31 cellular contexts compared by ENCODE assay signal in the genomic region with DNA sequence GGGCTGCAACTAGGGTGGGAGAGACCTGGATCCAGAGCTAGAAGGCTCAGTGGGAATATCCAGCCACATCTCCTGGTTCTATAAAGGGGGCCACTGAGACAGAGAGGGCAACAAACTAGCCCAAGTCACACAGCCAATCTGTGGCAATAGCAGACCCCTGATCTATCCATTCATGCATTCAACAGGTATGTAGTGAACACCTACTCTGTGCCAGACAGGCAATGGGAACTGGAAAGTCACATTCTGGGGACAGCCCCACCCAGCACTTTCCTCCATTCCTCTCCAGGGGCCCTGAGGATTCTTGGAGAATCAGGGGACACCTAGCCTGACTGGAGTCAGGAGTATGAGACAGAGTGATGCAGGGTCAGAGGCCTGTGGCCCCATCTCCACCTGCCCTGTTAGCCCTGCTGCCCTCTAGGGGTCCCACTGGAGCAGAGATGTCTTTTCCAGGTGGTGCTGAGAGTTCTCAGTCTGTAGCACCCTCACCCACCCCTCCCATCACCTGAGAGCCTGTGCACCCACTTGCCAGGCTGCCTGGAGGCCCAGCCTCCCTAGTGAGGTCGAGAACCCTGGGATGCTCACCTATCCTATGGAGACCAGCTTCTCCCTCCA. TPM values are rescaled to one million over a fixed set of nuclear protein-coding genes. Genes with fewer than 3 reads are reported as not detected.
DNase-seq lines count a peak whose midpoint lies in the region; ATAC-seq and TF ChIP-seq lines count a peak whose summit lies in the region.
"Had no signal": no experiment of that assay in that cellular context is flagged by ENCODE, and none has a peak within 500 bp of the region (broad histone marks: within the 10 kb centered on the region; RNA-seq: fewer than 3 reads in every experiment).

No MANE protein-coding gene starts in this region.

- intact Hi-C loops in left ventricle myocardium superior (cut with micrococcal nuclease), result no loop called here

- H3K27ac Mint-ChIP-seq in endodermal cell, result no peak overlapping the region
- H3K27ac Mint-ChIP-seq: naive thymus-derived CD4-positive, alpha-beta T cell; T-helper 1 cell treated with Interleukin-12 subunit alpha and Interleukin-12 subunit beta and Interleukin-4 antibody, amounts not matched to agents 30 μg/mL and 1 μg/mL, for 36 hours had no signal

- H3K36me3 ChIP-seq in Karpas-422 (ENCODE audit: insufficient read depth, low read length) (no peaks in the 10 kb centered on the region), endodermal cell (ENCODE audit: control insufficient read depth, insufficient read depth, low read length) (no peaks in the 10 kb centered on the region), SJCRH30 (no peaks in the 10 kb centered on the region), GM23248 (ENCODE audit: low read depth) (no peaks in the 10 kb centered on the region)
- H3K36me3 ChIP-seq: adrenal gland, esophagus muscularis mucosa, tibial artery had no signal

- ATAC-seq in HG03280 (IDR thresholded peaks at IDR 0.05; ENCODE audit: unreplicated experiment) (no peak), left ventricle myocardium superior (no peak)
- ATAC-seq: body of pancreas; naive thymus-derived CD4-positive, alpha-beta T cell had no signal

- no peak overlapping the region for H3K4me2 ChIP-seq in Karpas-422 (ENCODE audit: low read depth, low read length, poor library complexity, severe bottlenecking)
- no peak overlapping the region for H3K4me2 ChIP-seq in GM23248 (ENCODE audit: unreplicated experiment)

- H3K4me1 ChIP-seq in Karpas-422 (ENCODE audit: low read length) (no peaks in the 10 kb centered on the region), endodermal cell (ENCODE audit: control insufficient read depth, insufficient read depth, low read length) (peaks cover 4% of the 10 kb centered on the region), SJCRH30 (no peaks in the 10 kb centered on the region), GM23248 (ENCODE audit: insufficient read depth) (no peaks in the 10 kb centered on the region)
- H3K4me1 ChIP-seq: adrenal gland, body of pancreas, esophagus muscularis mucosa, tibial artery had no signal

- H3K27ac ChIP-seq in Karpas-422 (ENCODE audit: low read length) (no peak overlapping the region), endodermal cell (ENCODE audit: low read depth, low read length) (no peak overlapping the region), SJCRH30 (no peak overlapping the region), GM23248 (no peak overlapping the region)
- H3K27ac ChIP-seq: adrenal gland, body of pancreas, esophagus muscularis mucosa, SK-N-MC, tibial artery had no signal

- no peaks in the 10 kb centered on the region for H3K27me3 ChIP-seq in Karpas-422 (ENCODE audit: low read length)
- peaks cover 16% of the 10 kb centered on the region for H3K27me3 ChIP-seq in endodermal cell (ENCODE audit: control insufficient read depth, insufficient read depth, low read length, poor library complexity, severe bottlenecking)
- peaks cover 3% of the 10 kb centered on the region; the same call in 1 of the 2 replicates for H3K27me3 ChIP-seq in SJCRH30
- no peaks in the 10 kb centered on the region for H3K27me3 ChIP-seq in GM23248 (replicated peaks; ENCODE audit: insufficient read depth)
- H3K27me3 ChIP-seq: adrenal gland, body of pancreas had no signal

- no peaks in the 10 kb centered on the region; the same call in 1 of the 2 replicates for H3K9me3 ChIP-seq in Karpas-422 (ENCODE audit: low read length)
- H3K9me3 ChIP-seq in endodermal cell (ENCODE audit: control insufficient read depth, low read length), result no peaks in the 10 kb centered on the region
- no peaks in the 10 kb centered on the region for H3K9me3 ChIP-seq in SJCRH30 (replicated peaks)
- H3K9me3 ChIP-seq in GM23248 (ENCODE audit: low read depth), result no peaks in the 10 kb centered on the region
- H3K9me3 ChIP-seq: adrenal gland, body of pancreas, esophagus muscularis mucosa, tibial artery had no signal

- H3K79me2 ChIP-seq in Karpas-422 (ENCODE audit: low read length) (no peaks in the 10 kb centered on the region), GM23248 (ENCODE audit: insufficient read depth) (no peaks in the 10 kb centered on the region)

- no peak overlapping the region for H3K4me3 Mint-ChIP-seq in endodermal cell
- H3K4me3 Mint-ChIP-seq: central memory CD8-positive, alpha-beta T cell; T-helper 1 cell treated with Interleukin-12 subunit alpha and Interleukin-12 subunit beta and Interleukin-4 antibody, amounts not matched to agents 30 μg/mL and 1 μg/mL, for 36 hours had no signal

- H3K4me3 ChIP-seq in Karpas-422 (ENCODE audit: low read length) (no peak overlapping the region), endodermal cell (ENCODE audit: low read length) (no peak overlapping the region), SJCRH30 (no peak overlapping the region), GM23248 (no peak overlapping the region)
- H3K4me3 ChIP-seq: adrenal gland, body of pancreas, esophagus muscularis mucosa, SK-N-MC, tibial artery had no signal

- peaks cover 28% of the 10 kb centered on the region for H3K9me3 Mint-ChIP-seq in endodermal cell
- H3K9me3 Mint-ChIP-seq: central memory CD8-positive, alpha-beta T cell; T-helper 1 cell treated with Interleukin-12 subunit alpha and Interleukin-12 subunit beta and Interleukin-4 antibody, amounts not matched to agents 30 μg/mL and 1 μg/mL, for 36 hours had no signal

- no peaks in the 10 kb centered on the region for H3F3A ChIP-seq in GM23248 (ENCODE audit: insufficient read depth)

- H3K36me3 Mint-ChIP-seq in endodermal cell (ENCODE audit: low read depth), result peaks cover 1% of the 10 kb centered on the region

- DNase-seq in Karpas-422, result peak; percentile 55
- DNase-seq in endodermal cell, result peak; percentile 81
- DNase-seq in SJCRH30, result no peak
- DNase-seq in GM23248, result no peak
- DNase-seq in left ventricle myocardium superior, result no peak
- DNase-seq: activated CD4-positive, alpha-beta T cell treated with anti-CD3 and anti-CD28 coated beads, Interleukin-2, amount 50 U/mL, for 4 hours; activated naive CD4-positive, alpha-beta T cell; activated T-cell treated with anti-CD3 and anti-CD28 coated beads, Interleukin-2, amount 50 U/mL, for 48 hours; adrenal gland; body of pancreas; C1 segment of cervical spinal cord; COR-L47; DMS53; foreskin fibroblast; GDM1; kidney; midbrain; naive thymus-derived CD4-positive, alpha-beta T cell; NCI-H446 treated with DMSO at 0.1 percent for 48 hours; NCI-H82; RPMI8226; stimulated activated CD4-positive, alpha-beta T cell treated with anti-CD3 and anti-CD28 coated beads, Interleukin-4, amount 100 ng/mL, for 24 hours; tibial artery had no signal

- H3K4me1 Mint-ChIP-seq in endodermal cell, result peaks cover 17% of the 10 kb centered on the region
- H3K4me1 Mint-ChIP-seq: central memory CD8-positive, alpha-beta T cell; naive thymus-derived CD4-positive, alpha-beta T cell had no signal

- H4K20me1 ChIP-seq in Karpas-422 (ENCODE audit: insufficient read depth, low read depth, low read length) (0 out of 2 replicates have a peak, but pooled peaks cover 4% of the 10 kb centered on the region), GM23248 (ENCODE audit: insufficient read depth) (no peaks in the 10 kb centered on the region)

- peaks cover 22% of the 10 kb centered on the region for H3K27me3 Mint-ChIP-seq in endodermal cell (ENCODE audit: insufficient read depth)
- H3K27me3 Mint-ChIP-seq: naive thymus-derived CD4-positive, alpha-beta T cell had no signal

- H2AFZ ChIP-seq in Karpas-422 (ENCODE audit: low read length) (no peak overlapping the region), GM23248 (no peak overlapping the region)

- no peak overlapping the region for H3K9ac ChIP-seq in Karpas-422 (ENCODE audit: low read length)
- no peak overlapping the region for H3K9ac ChIP-seq in endodermal cell (ENCODE audit: extremely low read depth, low read length, poor library complexity, severe bottlenecking)
- no peak overlapping the region for H3K9ac ChIP-seq in GM23248

- TF ChIP-seq CTCF in GM12874 (IDR thresholded peaks at IDR 0.05; ENCODE audit: insufficient read depth, low read depth, low read length) (peak; percentile 13; the same call in 1 of the 2 replicates), endodermal cell (conservative IDR thresholded peaks at IDR 0.05) (peak; percentile 80)

- in situ Hi-C loops in GM23248 (cut with MboI), result no loop called here

- 89% methylated on average over 1 of the region's 1 CpG; no CpG with 5 or more reads in 1 of the 2 experiments for WGBS in endodermal cell (ENCODE audit: insufficient coverage in 1 of 2, insufficient read length in 1 of 2), 2 experiments
- 7 to 14% methylated on average over 1 of the region's 1 CpG for WGBS in GM23248 (ENCODE audit: low coverage in 1 of 2, low lambda C conversion rate in 2 of 2, missing lambda C conversion rate in 2 of 2), 2 experiments

- H3K9me2 ChIP-seq in Karpas-422 (replicated peaks; ENCODE audit: insufficient read depth, low read length) (no peaks in the 10 kb centered on the region), GM23248 (ENCODE audit: insufficient read depth) (no peaks in the 10 kb centered on the region)

RNA-seq across cellular contexts. Expression of a gene that starts 13.6 kb away (rescaled TPM):
- total RNA-seq in Karpas-422 (2014; rRNA removed; shearing (Covaris generic); ENCODE audit: low replicate concordance), result not detected in 2 replicates
- total RNA-seq in endodermal cell (not detected), left ventricle myocardium superior (not detected)
- not detected for polyA plus RNA-seq in endodermal cell (2013, experiment 1 of 2)
- not detected for polyA plus RNA-seq in endodermal cell (2013, experiment 2 of 2)
- not detected in 2 replicates for total RNA-seq in SJCRH30 (2014; rRNA removed; shearing (Covaris generic))
- total RNA-seq in GM23248 (2014; rRNA removed; shearing (Covaris generic)), result not detected in 2 replicates
- polyA plus RNA-seq in GM23248 (2016; fragmentation: Nextera tagmentation; extraction: Ambion mirVana), result not detected in 2 replicates
- total RNA-seq: adrenal gland; body of pancreas; kidney; liver; naive thymus-derived CD4-positive, alpha-beta T cell; omental fat pad had no signal
- polyA plus RNA-seq: adrenal gland; liver; naive thymus-derived CD4-positive, alpha-beta T cell had no signal

RNA-seq across cellular contexts. Expression of a gene that starts 35.6 kb away (rescaled TPM):
- total RNA-seq in Karpas-422 (2014; rRNA removed; shearing (Covaris generic); ENCODE audit: low replicate concordance), result not detected in 2 replicates
- total RNA-seq in endodermal cell, result not detected
- not detected for polyA plus RNA-seq in endodermal cell (2013, experiment 1 of 2)
- polyA plus RNA-seq in endodermal cell (2013, experiment 2 of 2), result not detected
- total RNA-seq in SJCRH30 (2014; rRNA removed; shearing (Covaris generic)), result not detected in 2 replicates
- total RNA-seq in GM23248 (2014; rRNA removed; shearing (Covaris generic)), result not detected in 2 replicates
- polyA plus RNA-seq in GM23248 (2016; fragmentation: Nextera tagmentation; extraction: Ambion mirVana), result not detected in 2 replicates
- total RNA-seq in left ventricle myocardium superior, result not detected
- total RNA-seq: adrenal gland; body of pancreas; esophagus muscularis mucosa; kidney; liver; naive thymus-derived CD4-positive, alpha-beta T cell; omental fat pad had no signal
- polyA plus RNA-seq: adrenal gland; liver; naive thymus-derived CD4-positive, alpha-beta T cell had no signal

RNA-seq across cellular contexts. Expression of a gene that starts 54.2 kb away (rescaled TPM):
- total RNA-seq in Karpas-422 (2014; rRNA removed; shearing (Covaris generic); ENCODE audit: low replicate concordance), result not detected in 2 replicates
- 1 to 10 TPM in 1 of 2 donors, not detected in 1; 1.4 TPM for total RNA-seq in endodermal cell
- 0.25 TPM for polyA plus RNA-seq in endodermal cell (2013, experiment 1 of 2)
- polyA plus RNA-seq in endodermal cell (2013, experiment 2 of 2), result not detected
- not detected in 2 replicates for total RNA-seq in SJCRH30 (2014; rRNA removed; shearing (Covaris generic))
- not detected in 2 replicates for total RNA-seq in GM23248 (2014; rRNA removed; shearing (Covaris generic))
- not detected in 2 replicates for polyA plus RNA-seq in GM23248 (2016; fragmentation: Nextera tagmentation; extraction: Ambion mirVana)
- total RNA-seq in left ventricle myocardium superior, result not detected
- total RNA-seq: adrenal gland; body of pancreas; esophagus muscularis mucosa; kidney; liver; naive thymus-derived CD4-positive, alpha-beta T cell; omental fat pad had no signal
- polyA plus RNA-seq: adrenal gland; liver; naive thymus-derived CD4-positive, alpha-beta T cell had no signal

Comparison
In these comparisons a context has a peak if more than half of its experiments do, and no peak if none do; other contexts are left out.
1. DNase-seq: peak in Karpas-422 (single experiment) and endodermal cell (single experiment); none in SJCRH30 (0 of 2), GM23248 (single experiment) and left ventricle myocardium superior (single experiment).